Comparison of ENCODE assay signal across 8 cellular contexts in the genomic region with DNA sequence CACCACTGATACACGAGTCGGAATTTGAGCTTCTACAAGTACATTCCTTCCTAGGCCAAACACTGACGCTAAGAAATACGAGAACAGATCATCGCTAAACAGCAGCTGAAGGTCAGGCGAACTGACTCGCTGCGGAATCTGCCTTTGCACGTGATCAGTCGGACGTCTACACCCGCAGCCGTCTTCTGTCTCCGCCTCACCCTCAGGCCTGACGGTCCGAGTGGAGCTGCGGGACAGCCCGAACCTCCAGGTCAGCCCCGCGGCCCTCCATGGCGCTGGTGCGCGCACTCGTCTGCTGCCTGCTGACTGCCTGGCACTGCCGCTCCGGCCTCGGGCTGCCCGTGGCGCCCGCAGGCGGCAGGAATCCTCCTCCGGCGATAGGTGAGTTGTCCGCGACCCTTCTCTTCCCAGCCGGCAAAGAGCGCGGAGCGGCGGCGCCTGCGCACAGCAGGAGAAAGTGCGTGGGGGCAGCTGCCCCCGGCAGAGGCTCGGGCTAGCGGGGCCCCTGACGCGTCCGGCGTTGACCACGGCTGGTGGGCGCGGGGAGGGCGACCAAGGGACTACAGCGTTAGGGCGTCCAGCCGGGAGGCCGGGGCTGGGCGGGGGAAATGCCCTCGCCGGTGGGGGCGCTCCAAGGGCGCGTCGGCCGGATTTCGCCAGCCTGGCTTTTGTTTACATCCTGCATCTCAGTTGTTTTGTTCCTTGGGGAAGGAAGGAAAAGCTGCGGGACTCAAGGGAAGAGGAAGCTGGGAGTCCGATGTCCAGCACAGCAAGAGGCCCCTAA. TPM values are rescaled to one million over a fixed set of nuclear protein-coding genes. Genes with fewer than 3 reads are reported as not detected.
DNase-seq lines count a peak whose midpoint lies in the region; ATAC-seq and TF ChIP-seq lines count a peak whose summit lies in the region.

SMPDL3A (plus strand) TSS at position 181 of the 784 bp plus-strand sequence; CDS start at position 270, 89 bp downstream.

- peak; percentile 86 for TF ChIP-seq POLR2A in right lobe of liver (IDR thresholded peaks at IDR 0.05)

- H3K4me3 Mint-ChIP-seq in T-helper 2 cell treated with Interferon-gamma antibody and Interleukin-4, amounts not matched to agents 5 μg/mL and 100 μg/mL, for 36 hours = peak within 1 kb of the TSS; percentile 92
- H3K4me3 Mint-ChIP-seq in stimulated activated naive CD8-positive, alpha-beta T cell treated with anti-CD3 and anti-CD28 coated beads, Interleukin-15, Interleukin-2, amounts not matched to agents 100 ng/mL and 50 ng/mL, for 24 hours = peak within 1 kb of the TSS; percentile 88

- peaks cover 36% of the 10 kb centered on the region for H3K27me3 ChIP-seq in ectodermal cell (ENCODE audit: control insufficient read depth, insufficient read depth, low read length, poor library complexity, severe bottlenecking)
- no peaks in the 10 kb centered on the region for H3K27me3 ChIP-seq in right lobe of liver

- H3K9me3 Mint-ChIP-seq in T-helper 2 cell treated with Interferon-gamma antibody and Interleukin-4, amounts not matched to agents 5 μg/mL and 100 μg/mL, for 36 hours = no peaks in the 10 kb centered on the region
- H3K9me3 Mint-ChIP-seq in stimulated activated naive CD8-positive, alpha-beta T cell treated with anti-CD3 and anti-CD28 coated beads, Interleukin-15, Interleukin-2, amounts not matched to agents 100 ng/mL and 50 ng/mL, for 24 hours = no peaks in the 10 kb centered on the region

- H3K9me3 ChIP-seq in ectodermal cell (ENCODE audit: control insufficient read depth, low read length) = no peaks in the 10 kb centered on the region
- H3K9me3 ChIP-seq in right lobe of liver = no peaks in the 10 kb centered on the region

- no peaks in the 10 kb centered on the region for H3K4me1 ChIP-seq in ectodermal cell (ENCODE audit: control insufficient read depth, insufficient read depth, low read length)
- peaks cover 0 to 28% (median 6%) of the 10 kb centered on the region in 4 donors for H3K4me1 ChIP-seq in right lobe of liver

- DNase-seq in AG04449 (ENCODE audit: low read depth, low spot score) (no peak), NCI-H1417 treated with DMSO at 0.1 percent for 48 hours (lab: John Stamatoyannopoulos, UW) (peak; percentile 41), right lobe of liver (peak; percentile 85 to 91 (median 87))
- peak; percentile 38 for DNase-seq in T-helper 2 cell treated with Interferon-gamma antibody and Interleukin-4, amounts not matched to agents 5 μg/mL and 100 μg/mL, for 36 hours (ENCODE audit: low spot score)

- POLR2A ChIA-PET in AG04449 (lab: Yijun Ruan, JAX) = interaction anchor here (1.4 to 1.6 kb wide), 2 partner anchors 9 to 318 kb away, joined by 4 to 13 read pairs; partner anchors contain the start of gene SERINC1

- H3K36me3 Mint-ChIP-seq in T-helper 2 cell treated with Interferon-gamma antibody and Interleukin-4, amounts not matched to agents 5 μg/mL and 100 μg/mL, for 36 hours (ENCODE audit: low read depth) = no peaks in the 10 kb centered on the region
- no peaks in the 10 kb centered on the region for H3K36me3 Mint-ChIP-seq in stimulated activated naive CD8-positive, alpha-beta T cell treated with anti-CD3 and anti-CD28 coated beads, Interleukin-15, Interleukin-2, amounts not matched to agents 100 ng/mL and 50 ng/mL, for 24 hours (ENCODE audit: low read depth)

- TF ChIP-seq CTCF in AG04449 (IDR thresholded peaks at IDR 0.05; ENCODE audit: insufficient read depth, low read length, missing control alignments) = peak; percentile 62
- peak; percentile 24 to 52 (median 40) for TF ChIP-seq CTCF in right lobe of liver (IDR thresholded peaks at IDR 0.05)

- H3K36me3 ChIP-seq in ectodermal cell (ENCODE audit: control insufficient read depth, insufficient read depth, low read length) (no peaks in the 10 kb centered on the region), right lobe of liver (no peaks in the 10 kb centered on the region)

- peaks cover 13% of the 10 kb centered on the region for H3K4me1 Mint-ChIP-seq in T-helper 2 cell treated with Interferon-gamma antibody and Interleukin-4, amounts not matched to agents 5 μg/mL and 100 μg/mL, for 36 hours (ENCODE audit: low read depth)
- peaks cover 21% of the 10 kb centered on the region for H3K4me1 Mint-ChIP-seq in stimulated activated naive CD8-positive, alpha-beta T cell treated with anti-CD3 and anti-CD28 coated beads, Interleukin-15, Interleukin-2, amounts not matched to agents 100 ng/mL and 50 ng/mL, for 24 hours (ENCODE audit: low read depth)

- H3K27ac ChIP-seq in ectodermal cell (ENCODE audit: insufficient read depth, low read depth, low read length, poor library complexity, severe bottlenecking) (peak within 1 kb of the TSS; percentile 38), right lobe of liver (peak within 1 kb of the TSS; percentile 95 to 100 (median 99))

- peaks cover 50% of the 10 kb centered on the region for H3K27me3 Mint-ChIP-seq in T-helper 2 cell treated with Interferon-gamma antibody and Interleukin-4, amounts not matched to agents 5 μg/mL and 100 μg/mL, for 36 hours (ENCODE audit: low read depth)
- peaks cover 71% of the 10 kb centered on the region for H3K27me3 Mint-ChIP-seq in stimulated activated naive CD8-positive, alpha-beta T cell treated with anti-CD3 and anti-CD28 coated beads, Interleukin-15, Interleukin-2, amounts not matched to agents 100 ng/mL and 50 ng/mL, for 24 hours

- CTCF ChIA-PET in AG04449 (lab: Yijun Ruan, JAX) = interaction anchor here (0.6 to 5.5 kb wide), 31 partner anchors 8 to 353 kb away, joined by 3 to 34 read pairs (median 4); partner anchors contain the start of gene FABP7

- H3K27ac Mint-ChIP-seq in T-helper 2 cell treated with Interferon-gamma antibody and Interleukin-4, amounts not matched to agents 5 μg/mL and 100 μg/mL, for 36 hours = peak within 1 kb of the TSS; percentile 75
- H3K27ac Mint-ChIP-seq in stimulated activated naive CD8-positive, alpha-beta T cell treated with anti-CD3 and anti-CD28 coated beads, Interleukin-15, Interleukin-2, amounts not matched to agents 100 ng/mL and 50 ng/mL, for 24 hours = peak within 1 kb of the TSS; percentile 79

- H3K4me3 ChIP-seq in AG04449 (ENCODE audit: low read depth, low read length) (peak within 1 kb of the TSS; percentile 77), ectodermal cell (ENCODE audit: insufficient read depth, low read depth, low read length) (peak within 1 kb of the TSS; percentile 59), right lobe of liver (peak within 1 kb of the TSS; percentile 61 to 82 (median 79))

- intact Hi-C loops in right lobe of liver (cut with DNase I) = no loop called here

- 0 to 1% methylated on average over 69 of the region's 69 CpGs for WGBS in ectodermal cell, 2 experiments
- WGBS in right lobe of liver (ENCODE audit: insufficient coverage, low coverage, low lambda C conversion rate, missing lambda C conversion rate) = under 1% methylated on average over 18 of the region's 69 CpGs

- ATAC-seq in GM18498 (IDR thresholded peaks at IDR 0.05; ENCODE audit: unreplicated experiment) = peak; percentile 67
- ATAC-seq in HG02852 (IDR thresholded peaks at IDR 0.05; ENCODE audit: unreplicated experiment) = peak; percentile 59
- ATAC-seq in right lobe of liver = peak; percentile 68 to 83 (median 70)

RNA-seq across cellular contexts. Expression of gene SMPDL3A, which starts in this region (rescaled TPM):
- polyA plus RNA-seq in ectodermal cell (2013, experiment 1 of 4) = 3.0 TPM
- polyA plus RNA-seq in ectodermal cell (2013, experiment 2 of 4) = 2.6 TPM
- 1.6 TPM for polyA plus RNA-seq in ectodermal cell (2013, experiment 3 of 4)
- polyA plus RNA-seq in ectodermal cell (2013, experiment 4 of 4) = 3.4 TPM
- total RNA-seq in right lobe of liver = 10 to 100 TPM; 27.5 to 51.9 (median 36.1) TPM
